In the genomic region with DNA sequence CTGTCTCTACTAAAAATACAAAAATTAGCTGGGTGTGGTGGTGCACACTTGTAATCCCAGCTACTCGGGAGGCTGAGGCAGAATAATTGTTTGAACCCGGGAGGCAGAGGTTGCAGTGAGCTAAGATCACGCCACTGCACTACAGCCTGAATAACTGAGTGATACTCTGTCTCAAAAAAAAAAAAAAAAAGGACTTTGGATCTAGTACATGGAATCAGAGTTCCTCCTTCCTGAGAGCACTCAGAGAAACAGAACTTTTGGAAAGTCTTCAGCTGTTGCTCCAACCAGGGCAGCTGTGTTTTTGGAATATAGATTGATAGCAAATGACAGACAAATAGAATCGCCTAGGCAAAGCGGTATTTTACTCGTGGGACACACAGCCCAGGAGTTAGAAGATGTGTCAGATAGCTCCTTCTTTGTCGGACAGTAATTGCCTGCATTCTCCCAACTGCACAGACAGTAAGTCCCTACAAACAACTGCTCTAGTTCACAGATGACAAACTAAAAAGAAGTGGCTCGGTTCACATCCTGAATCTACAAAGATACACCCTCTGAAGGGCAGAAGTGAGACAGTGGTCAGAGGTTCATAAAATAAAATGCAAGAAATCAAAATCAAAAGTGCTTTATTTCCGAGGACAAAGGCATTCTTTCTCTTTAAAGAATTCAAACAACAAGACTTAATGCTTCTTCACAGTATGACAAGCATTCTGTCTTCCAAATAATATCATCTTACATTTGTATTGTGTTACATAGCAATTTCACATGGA, we compare ENCODE assay signal across 13 cellular contexts. TPM values are rescaled to one million over a fixed set of nuclear protein-coding genes. Genes with fewer than 3 reads are reported as not detected.
DNase-seq lines count a peak whose midpoint lies in the region; ATAC-seq and TF ChIP-seq lines count a peak whose summit lies in the region.
"Had no signal": no experiment of that assay in that cellular context is flagged by ENCODE, and none has a peak within 500 bp of the region (broad histone marks: within the 10 kb centered on the region; RNA-seq: fewer than 3 reads in every experiment).

No MANE protein-coding gene starts in this region.

- H3K9me3 ChIP-seq in right atrium auricular region (no peaks in the 10 kb centered on the region), neutrophil (no peaks in the 10 kb centered on the region), osteoblast (ENCODE audit: low read depth, low read length) (no peaks in the 10 kb centered on the region)
- H3K9me3 ChIP-seq: MG63 had no signal

- no peak for TF ChIP-seq CTCF in right atrium auricular region (IDR thresholded peaks at IDR 0.05)
- no peak for TF ChIP-seq CTCF in neutrophil (IDR thresholded peaks at IDR 0.05)
- no peak for TF ChIP-seq CTCF in osteoblast (IDR thresholded peaks at IDR 0.05; ENCODE audit: extremely low read depth, low read depth, low read length)

- H2AFZ ChIP-seq in osteoblast (ENCODE audit: low read length), result no peak overlapping the region

- H3K27me3 ChIP-seq in right atrium auricular region, result no peaks in the 10 kb centered on the region
- H3K27me3 ChIP-seq in neutrophil, result no peaks in the 10 kb centered on the region
- H3K27me3 ChIP-seq in osteoblast (ENCODE audit: insufficient read depth, low read length), result no peaks in the 10 kb centered on the region
- H3K27me3 ChIP-seq: brain microvascular endothelial cell, MG63 had no signal

- H3K4me3 ChIP-seq in right atrium auricular region (no peak overlapping the region), neutrophil (ENCODE audit: low read depth in 1 of 2, low read length in 1 of 2) (peak overlapping the region in 1 of 2 experiments; percentile 34), osteoblast (ENCODE audit: insufficient read depth, low read length) (no peak overlapping the region)
- H3K4me3 ChIP-seq: MG63 had no signal

- no peak overlapping the region for H3K4me2 ChIP-seq in osteoblast (ENCODE audit: insufficient read depth, low read length)

- H4K20me1 ChIP-seq in osteoblast (ENCODE audit: insufficient read depth, low read length), result peaks cover 5% of the 10 kb centered on the region

- DNase-seq in right atrium auricular region (ENCODE audit: low spot score), result no peak
- no peak for DNase-seq in Right ventricle myocardium superior
- peak; percentile 48 for DNase-seq in globus pallidus (ENCODE audit: low spot score)
- DNase-seq in activated effector memory CD4-positive, alpha-beta T cell treated with Interleukin-2 at 50 U/mL for 16 hours, result no peak
- DNase-seq in activated CD4-positive, CD25-positive, alpha-beta regulatory T cell (lab: John Stamatoyannopoulos, UW), result no peak
- DNase-seq in osteoblast (ENCODE audit: insufficient read length, low spot score, missing footprints), result no peak
- DNase-seq: activated T-cell treated with anti-CD3 and anti-CD28 coated beads, Interleukin-2, amount 50 U/mL, for 1 hour; brain microvascular endothelial cell; hippocampal formation; MG63; NCI-H2171 had no signal

- peaks cover 11% of the 10 kb centered on the region for H3K36me3 ChIP-seq in right atrium auricular region
- no peaks in the 10 kb centered on the region for H3K36me3 ChIP-seq in neutrophil
- H3K36me3 ChIP-seq in osteoblast (ENCODE audit: insufficient read depth, low read length), result peaks cover 17% of the 10 kb centered on the region
- H3K36me3 ChIP-seq: MG63 had no signal

- intact Hi-C loops in Right ventricle myocardium superior (cut with DNase I), result no loop called here

- peaks cover 71% of the 10 kb centered on the region for H3K79me2 ChIP-seq in osteoblast (ENCODE audit: insufficient read depth, low read length)

- ATAC-seq in Right ventricle myocardium superior (ENCODE audit: poor library complexity), result no peak
- no peak for ATAC-seq in activated CD4-positive, CD25-positive, alpha-beta regulatory T cell treated with anti-CD3 and anti-CD28 coated beads, Interleukin-2, amount 50 U/mL, for 24 hours

- H3K4me1 ChIP-seq in right atrium auricular region (peaks cover 0 to 75% of the 10 kb centered on the region in 2 donors), neutrophil (ENCODE audit: control insufficient read depth in 1 of 2, insufficient read depth in 1 of 2, low read depth in 1 of 2, low read length in 1 of 2) (peaks cover 31 to 44% of the 10 kb centered on the region in 2 experiments), osteoblast (ENCODE audit: insufficient read depth, low read length) (peaks cover 8% of the 10 kb centered on the region)

- H3K27ac ChIP-seq in right atrium auricular region (peak overlapping the region; percentile 23 to 58), neutrophil (peak overlapping the region; percentile 93), osteoblast (ENCODE audit: low read depth, low read length) (no peak overlapping the region)
- H3K27ac ChIP-seq: brain microvascular endothelial cell had no signal

RNA-seq across cellular contexts. Expression of gene NEK9, which starts 17.1 kb away (rescaled TPM):
- total RNA-seq in right atrium auricular region (10 to 100 TPM; 45.7 to 49.2 TPM), Right ventricle myocardium superior (109 TPM), osteoblast (42.7 and 44.5 TPM in 2 replicates)

RNA-seq across cellular contexts. Expression of gene TMED10, which starts 32.5 kb away (rescaled TPM):
- total RNA-seq in right atrium auricular region (100 to 1,000 TPM; 261 to 325 TPM), Right ventricle myocardium superior (235 TPM), osteoblast (306 and 314 TPM in 2 replicates)
